Comparison of ENCODE assay signal across 2 cellular contexts in the genomic region with DNA sequence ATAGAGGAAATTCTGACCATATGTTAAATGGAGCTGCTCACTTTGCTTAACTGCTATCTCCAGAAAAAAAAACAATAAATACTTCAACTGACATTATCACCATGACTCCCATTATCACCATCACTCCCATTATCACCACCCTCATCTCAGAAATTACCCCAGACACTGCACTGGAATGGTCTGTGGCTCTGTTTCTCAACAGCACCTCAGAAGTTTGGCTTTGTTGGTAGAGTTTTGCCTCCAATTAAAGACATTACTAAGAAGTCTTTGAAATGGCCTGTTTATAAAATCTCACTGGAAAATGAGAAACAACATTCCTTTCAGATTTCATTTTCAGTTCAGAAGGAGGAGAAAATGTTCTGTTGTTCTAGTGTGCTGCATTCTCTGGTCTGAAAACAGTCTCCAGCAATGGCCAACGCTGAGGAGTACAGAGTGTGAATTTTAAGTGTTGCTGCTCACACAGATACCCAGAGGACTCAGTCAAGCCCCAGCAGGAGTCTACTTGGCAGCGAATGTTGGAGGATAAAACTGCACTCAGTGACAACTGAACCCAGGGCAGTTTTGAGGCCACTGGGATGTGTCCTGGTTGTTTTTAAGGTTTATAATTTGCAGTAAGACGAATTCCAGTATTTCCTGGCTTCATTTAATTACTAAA.
TF ChIP-seq lines count a peak whose summit lies in the region.

No MANE protein-coding gene starts in this region.

TF ChIP-seq in GM23338, 12 proteins besides CTCF, POLR2A, EP300 and RAD21:
- TF ChIP-seq, protein P1, sequence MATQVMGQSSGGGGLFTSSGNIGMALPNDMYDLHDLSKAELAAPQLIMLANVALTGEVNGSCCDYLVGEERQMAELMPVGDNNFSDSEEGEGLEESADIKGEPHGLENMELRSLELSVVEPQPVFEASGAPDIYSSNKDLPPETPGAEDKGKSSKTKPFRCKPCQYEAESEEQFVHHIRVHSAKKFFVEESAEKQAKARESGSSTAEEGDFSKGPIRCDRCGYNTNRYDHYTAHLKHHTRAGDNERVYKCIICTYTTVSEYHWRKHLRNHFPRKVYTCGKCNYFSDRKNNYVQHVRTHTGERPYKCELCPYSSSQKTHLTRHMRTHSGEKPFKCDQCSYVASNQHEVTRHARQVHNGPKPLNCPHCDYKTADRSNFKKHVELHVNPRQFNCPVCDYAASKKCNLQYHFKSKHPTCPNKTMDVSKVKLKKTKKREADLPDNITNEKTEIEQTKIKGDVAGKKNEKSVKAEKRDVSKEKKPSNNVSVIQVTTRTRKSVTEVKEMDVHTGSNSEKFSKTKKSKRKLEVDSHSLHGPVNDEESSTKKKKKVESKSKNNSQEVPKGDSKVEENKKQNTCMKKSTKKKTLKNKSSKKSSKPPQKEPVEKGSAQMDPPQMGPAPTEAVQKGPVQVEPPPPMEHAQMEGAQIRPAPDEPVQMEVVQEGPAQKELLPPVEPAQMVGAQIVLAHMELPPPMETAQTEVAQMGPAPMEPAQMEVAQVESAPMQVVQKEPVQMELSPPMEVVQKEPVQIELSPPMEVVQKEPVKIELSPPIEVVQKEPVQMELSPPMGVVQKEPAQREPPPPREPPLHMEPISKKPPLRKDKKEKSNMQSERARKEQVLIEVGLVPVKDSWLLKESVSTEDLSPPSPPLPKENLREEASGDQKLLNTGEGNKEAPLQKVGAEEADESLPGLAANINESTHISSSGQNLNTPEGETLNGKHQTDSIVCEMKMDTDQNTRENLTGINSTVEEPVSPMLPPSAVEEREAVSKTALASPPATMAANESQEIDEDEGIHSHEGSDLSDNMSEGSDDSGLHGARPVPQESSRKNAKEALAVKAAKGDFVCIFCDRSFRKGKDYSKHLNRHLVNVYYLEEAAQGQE (IDR thresholded peaks at IDR 0.05; ENCODE audit: unreplicated experiment), result no peak
- TF ChIP-seq, protein P2, sequence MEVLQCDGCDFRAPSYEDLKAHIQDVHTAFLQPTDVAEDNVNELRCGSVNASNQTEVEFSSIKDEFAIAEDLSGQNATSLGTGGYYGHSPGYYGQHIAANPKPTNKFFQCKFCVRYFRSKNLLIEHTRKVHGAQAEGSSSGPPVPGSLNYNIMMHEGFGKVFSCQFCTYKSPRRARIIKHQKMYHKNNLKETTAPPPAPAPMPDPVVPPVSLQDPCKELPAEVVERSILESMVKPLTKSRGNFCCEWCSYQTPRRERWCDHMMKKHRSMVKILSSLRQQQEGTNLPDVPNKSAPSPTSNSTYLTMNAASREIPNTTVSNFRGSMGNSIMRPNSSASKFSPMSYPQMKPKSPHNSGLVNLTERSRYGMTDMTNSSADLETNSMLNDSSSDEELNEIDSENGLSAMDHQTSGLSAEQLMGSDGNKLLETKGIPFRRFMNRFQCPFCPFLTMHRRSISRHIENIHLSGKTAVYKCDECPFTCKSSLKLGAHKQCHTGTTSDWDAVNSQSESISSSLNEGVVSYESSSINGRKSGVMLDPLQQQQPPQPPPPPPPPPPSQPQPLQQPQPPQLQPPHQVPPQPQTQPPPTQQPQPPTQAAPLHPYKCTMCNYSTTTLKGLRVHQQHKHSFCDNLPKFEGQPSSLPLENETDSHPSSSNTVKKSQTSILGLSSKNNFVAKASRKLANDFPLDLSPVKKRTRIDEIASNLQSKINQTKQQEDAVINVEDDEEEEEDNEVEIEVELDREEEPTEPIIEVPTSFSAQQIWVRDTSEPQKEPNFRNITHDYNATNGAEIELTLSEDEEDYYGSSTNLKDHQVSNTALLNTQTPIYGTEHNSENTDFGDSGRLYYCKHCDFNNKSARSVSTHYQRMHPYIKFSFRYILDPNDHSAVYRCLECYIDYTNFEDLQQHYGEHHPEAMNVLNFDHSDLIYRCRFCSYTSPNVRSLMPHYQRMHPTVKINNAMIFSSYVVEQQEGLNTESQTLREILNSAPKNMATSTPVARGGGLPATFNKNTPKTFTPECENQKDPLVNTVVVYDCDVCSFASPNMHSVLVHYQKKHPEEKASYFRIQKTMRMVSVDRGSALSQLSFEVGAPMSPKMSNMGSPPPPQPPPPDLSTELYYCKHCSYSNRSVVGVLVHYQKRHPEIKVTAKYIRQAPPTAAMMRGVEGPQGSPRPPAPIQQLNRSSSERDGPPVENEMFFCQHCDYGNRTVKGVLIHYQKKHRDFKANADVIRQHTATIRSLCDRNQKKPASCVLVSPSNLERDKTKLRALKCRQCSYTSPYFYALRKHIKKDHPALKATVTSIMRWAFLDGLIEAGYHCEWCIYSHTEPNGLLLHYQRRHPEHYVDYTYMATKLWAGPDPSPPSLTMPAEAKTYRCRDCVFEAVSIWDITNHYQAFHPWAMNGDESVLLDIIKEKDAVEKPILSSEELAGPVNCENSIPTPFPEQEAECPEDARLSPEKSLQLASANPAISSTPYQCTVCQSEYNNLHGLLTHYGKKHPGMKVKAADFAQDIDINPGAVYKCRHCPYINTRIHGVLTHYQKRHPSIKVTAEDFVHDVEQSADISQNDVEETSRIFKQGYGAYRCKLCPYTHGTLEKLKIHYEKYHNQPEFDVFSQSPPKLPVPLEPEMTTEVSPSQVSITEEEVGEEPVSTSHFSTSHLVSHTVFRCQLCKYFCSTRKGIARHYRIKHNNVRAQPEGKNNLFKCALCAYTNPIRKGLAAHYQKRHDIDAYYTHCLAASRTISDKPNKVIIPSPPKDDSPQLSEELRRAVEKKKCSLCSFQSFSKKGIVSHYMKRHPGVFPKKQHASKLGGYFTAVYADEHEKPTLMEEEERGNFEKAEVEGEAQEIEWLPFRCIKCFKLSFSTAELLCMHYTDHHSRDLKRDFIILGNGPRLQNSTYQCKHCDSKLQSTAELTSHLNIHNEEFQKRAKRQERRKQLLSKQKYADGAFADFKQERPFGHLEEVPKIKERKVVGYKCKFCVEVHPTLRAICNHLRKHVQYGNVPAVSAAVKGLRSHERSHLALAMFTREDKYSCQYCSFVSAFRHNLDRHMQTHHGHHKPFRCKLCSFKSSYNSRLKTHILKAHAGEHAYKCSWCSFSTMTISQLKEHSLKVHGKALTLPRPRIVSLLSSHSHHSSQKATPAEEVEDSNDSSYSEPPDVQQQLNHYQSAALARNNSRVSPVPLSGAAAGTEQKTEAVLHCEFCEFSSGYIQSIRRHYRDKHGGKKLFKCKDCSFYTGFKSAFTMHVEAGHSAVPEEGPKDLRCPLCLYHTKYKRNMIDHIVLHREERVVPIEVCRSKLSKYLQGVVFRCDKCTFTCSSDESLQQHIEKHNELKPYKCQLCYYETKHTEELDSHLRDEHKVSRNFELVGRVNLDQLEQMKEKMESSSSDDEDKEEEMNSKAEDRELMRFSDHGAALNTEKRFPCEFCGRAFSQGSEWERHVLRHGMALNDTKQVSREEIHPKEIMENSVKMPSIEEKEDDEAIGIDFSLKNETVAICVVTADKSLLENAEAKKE (CRISPR knock-in tag; IDR thresholded peaks at IDR 0.05), result no peak
- TF ChIP-seq, protein P3, sequence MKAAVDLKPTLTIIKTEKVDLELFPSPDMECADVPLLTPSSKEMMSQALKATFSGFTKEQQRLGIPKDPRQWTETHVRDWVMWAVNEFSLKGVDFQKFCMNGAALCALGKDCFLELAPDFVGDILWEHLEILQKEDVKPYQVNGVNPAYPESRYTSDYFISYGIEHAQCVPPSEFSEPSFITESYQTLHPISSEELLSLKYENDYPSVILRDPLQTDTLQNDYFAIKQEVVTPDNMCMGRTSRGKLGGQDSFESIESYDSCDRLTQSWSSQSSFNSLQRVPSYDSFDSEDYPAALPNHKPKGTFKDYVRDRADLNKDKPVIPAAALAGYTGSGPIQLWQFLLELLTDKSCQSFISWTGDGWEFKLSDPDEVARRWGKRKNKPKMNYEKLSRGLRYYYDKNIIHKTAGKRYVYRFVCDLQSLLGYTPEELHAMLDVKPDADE (IDR thresholded peaks at IDR 0.05), result no peak
- TF ChIP-seq EZH2phosphoT487 (IDR thresholded peaks at IDR 0.05; ENCODE audit: unreplicated experiment), result no peak
- TF ChIP-seq CREB1 (CRISPR knock-in tag; IDR thresholded peaks at IDR 0.05; ENCODE audit: low read depth), result no peak
- no peak for TF ChIP-seq STAT1 (IDR thresholded peaks at IDR 0.05; ENCODE audit: unreplicated experiment)
- TF ChIP-seq NANOG (IDR thresholded peaks at IDR 0.05; ENCODE audit: borderline replicate concordance), result no peak
- no peak for TF ChIP-seq JUNB (IDR thresholded peaks at IDR 0.05; ENCODE audit: unreplicated experiment)

TF ChIP-seq in H1, 55 proteins besides CTCF, POLR2A, EP300 and RAD21 (continued from another document):
- TF ChIP-seq SP1 (IDR thresholded peaks at IDR 0.05; ENCODE audit: low read depth, low read length) (no peak), JUND (IDR thresholded peaks at IDR 0.05; ENCODE audit: low read length) (no peak)
